ENCODE assay signal across 1 cellular context in genomic region chr12:69570000-69570516, GRCh38.
TF ChIP-seq lines count a peak whose summit lies in the region.

No MANE protein-coding gene starts in this region.

TF ChIP-seq in WTC11, 78 proteins besides CTCF, POLR2A, EP300 and RAD21 (continued from another document):
- TF ChIP-seq OVOL2 (CRISPR knock-in tag; IDR thresholded peaks at IDR 0.05; ENCODE audit: borderline replicate concordance) (no peak), ZNF281 (CRISPR knock-in tag; IDR thresholded peaks at IDR 0.05) (no peak), JUN (CRISPR knock-in tag; IDR thresholded peaks at IDR 0.05) (no peak), ZSCAN18 (CRISPR knock-in tag; IDR thresholded peaks at IDR 0.05) (no peak)
- TF ChIP-seq, protein P1, sequence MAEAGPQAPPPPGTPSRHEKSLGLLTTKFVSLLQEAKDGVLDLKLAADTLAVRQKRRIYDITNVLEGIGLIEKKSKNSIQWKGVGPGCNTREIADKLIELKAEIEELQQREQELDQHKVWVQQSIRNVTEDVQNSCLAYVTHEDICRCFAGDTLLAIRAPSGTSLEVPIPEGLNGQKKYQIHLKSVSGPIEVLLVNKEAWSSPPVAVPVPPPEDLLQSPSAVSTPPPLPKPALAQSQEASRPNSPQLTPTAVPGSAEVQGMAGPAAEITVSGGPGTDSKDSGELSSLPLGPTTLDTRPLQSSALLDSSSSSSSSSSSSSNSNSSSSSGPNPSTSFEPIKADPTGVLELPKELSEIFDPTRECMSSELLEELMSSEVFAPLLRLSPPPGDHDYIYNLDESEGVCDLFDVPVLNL (CRISPR knock-in tag; IDR thresholded peaks at IDR 0.05; ENCODE audit: borderline replicate concordance, low read depth) = no peak
- TF ChIP-seq, protein P2, sequence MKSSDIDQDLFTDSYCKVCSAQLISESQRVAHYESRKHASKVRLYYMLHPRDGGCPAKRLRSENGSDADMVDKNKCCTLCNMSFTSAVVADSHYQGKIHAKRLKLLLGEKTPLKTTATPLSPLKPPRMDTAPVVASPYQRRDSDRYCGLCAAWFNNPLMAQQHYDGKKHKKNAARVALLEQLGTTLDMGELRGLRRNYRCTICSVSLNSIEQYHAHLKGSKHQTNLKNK (CRISPR knock-in tag; IDR thresholded peaks at IDR 0.05) = no peak
